ENCODE assay signal across 18 cellular contexts in the genomic region with DNA sequence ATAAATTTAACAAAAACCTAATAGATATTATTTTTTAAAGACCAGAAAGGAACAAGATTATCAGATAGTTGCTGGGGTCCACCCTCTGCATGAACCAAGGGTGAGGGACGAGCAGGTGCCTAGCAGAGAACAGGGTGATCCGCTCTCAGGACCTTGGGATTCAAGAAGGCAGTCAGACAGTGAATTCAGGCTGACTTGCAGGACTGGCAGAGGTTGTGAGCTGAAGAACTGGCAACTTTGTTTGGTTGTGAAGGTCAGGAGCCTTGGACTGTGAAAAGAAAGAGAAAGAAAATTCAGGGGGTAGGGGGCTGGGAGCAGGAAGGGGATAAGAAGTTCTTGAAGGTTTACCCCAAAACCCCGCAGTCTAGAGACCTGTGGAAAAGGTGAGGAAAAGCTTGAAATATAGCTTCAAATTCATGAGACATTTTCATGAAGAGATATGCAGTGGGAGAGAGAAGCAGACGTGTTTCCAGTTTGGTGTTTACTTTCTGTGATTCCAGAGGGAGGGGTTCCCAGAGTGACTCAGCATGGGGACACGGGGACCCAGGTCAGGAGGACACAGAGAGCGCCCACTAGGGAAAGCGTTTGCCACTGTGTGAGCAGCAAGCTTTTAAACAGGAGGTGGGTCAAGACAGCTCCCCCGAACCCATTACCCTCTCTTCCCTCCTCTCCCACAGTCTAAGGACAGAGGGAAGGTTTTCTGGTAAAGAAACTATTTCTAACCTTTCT.
DNase-seq lines count a peak whose midpoint lies in the region; ATAC-seq, FAIRE-seq and TF ChIP-seq lines count a peak whose summit lies in the region.
"Had no signal": no experiment of that assay in that cellular context is flagged by ENCODE, and none has a peak within 500 bp of the region (broad histone marks: within the 10 kb centered on the region; RNA-seq: fewer than 3 reads in every experiment).

No MANE protein-coding gene starts in this region.

- TF ChIP-seq POLR2A in K562 (conservative IDR thresholded peaks at IDR 0.05): no peak

- no peak overlapping the region for H3K27ac ChIP-seq in HUES6 (ENCODE audit: low read depth, low read length)
- no peak overlapping the region for H3K27ac ChIP-seq in K562 (ENCODE audit: extremely low read depth, low read depth, low read length)
- H3K27ac ChIP-seq in mesenchymal stem cell (ENCODE audit: low read length, poor library complexity, severe bottlenecking): no peak overlapping the region
- H3K27ac ChIP-seq: breast epithelium, GM23248, RWPE1 had no signal

- H3K9me3 ChIP-seq in HUES6 (ENCODE audit: control insufficient read depth, insufficient read depth, low read depth, low read length): no peaks in the 10 kb centered on the region
- no peaks in the 10 kb centered on the region for H3K9me3 ChIP-seq in K562 (replicated peaks; ENCODE audit: control insufficient read depth, insufficient read depth, low read depth, low read length)
- no peaks in the 10 kb centered on the region for H3K9me3 ChIP-seq in mesenchymal stem cell (ENCODE audit: control insufficient read depth, low read length)
- H3K9me3 ChIP-seq: breast epithelium had no signal

- H3K27me3 Mint-ChIP-seq in activated CD4-positive, alpha-beta T cell treated with anti-CD3 and anti-CD28 coated beads, Interleukin-2, amount 10 ng/mL, durations not matched to agents 24 days and 14 days: peaks cover 14% of the 10 kb centered on the region

- no peak overlapping the region for H4K91ac ChIP-seq in mesenchymal stem cell (ENCODE audit: low read length)

- no peak overlapping the region for H2BK5ac ChIP-seq in mesenchymal stem cell (ENCODE audit: low read depth, low read length, poor library complexity, severe bottlenecking)

- intact Hi-C loops in K562 (cut with micrococcal nuclease): no loop called here
- intact Hi-C loops in activated CD4-positive, alpha-beta T cell treated with anti-CD3 and anti-CD28 coated beads, Interleukin-2, amount 10 ng/mL, durations not matched to agents 24 days and 14 days (cut with micrococcal nuclease): no loop called here

- TF ChIP-seq CTCF in K562 (IDR thresholded peaks at IDR 0.05 in 2 of 3, conservative IDR thresholded peaks at IDR 0.05 in 1 of 3; ENCODE audit: insufficient read depth in 2 of 3, low read depth in 1 of 3, low read length in 3 of 3): peak; percentile 22 to 62 (median 49); a peak in 5 of 6 replicates

- no peaks in the 10 kb centered on the region for H3K36me3 ChIP-seq in HUES6 (ENCODE audit: control insufficient read depth, insufficient read depth, low read length)
- no peaks in the 10 kb centered on the region for H3K36me3 ChIP-seq in K562 (ENCODE audit: control insufficient read depth, insufficient read depth, low read length)
- no peaks in the 10 kb centered on the region for H3K36me3 ChIP-seq in mesenchymal stem cell (ENCODE audit: control insufficient read depth in 1 of 2, insufficient read depth in 2 of 2, low read depth in 1 of 2, low read length in 2 of 2)
- H3K36me3 ChIP-seq: breast epithelium had no signal

- BruUV-seq in K562 (replicated peaks; lab: Mats Ljungman, UMichigan): no TSS peak

- H3K9me3 Mint-ChIP-seq in activated CD4-positive, alpha-beta T cell treated with anti-CD3 and anti-CD28 coated beads, Interleukin-2, amount 10 ng/mL, durations not matched to agents 24 days and 14 days: no peaks in the 10 kb centered on the region
- H3K9me3 Mint-ChIP-seq: activated naive CD8-positive, alpha-beta T cell treated with anti-CD3 and anti-CD28 coated beads, Interleukin-2, amount 50 U/mL, for 24 hours had no signal

- H2AK5ac ChIP-seq in mesenchymal stem cell (ENCODE audit: low read length, severe bottlenecking): peak overlapping the region; percentile 3

- no peaks in the 10 kb centered on the region for H3K9me1 ChIP-seq in K562 (ENCODE audit: control insufficient read depth, insufficient read depth, low read length)

- no peak overlapping the region; the same call in 1 of the 2 replicates for H3K4me3 ChIP-seq in HUES6 (ENCODE audit: low read depth, low read length)
- no peak overlapping the region for H3K4me3 ChIP-seq in K562
- no peak overlapping the region for H3K4me3 ChIP-seq in mesenchymal stem cell (ENCODE audit: insufficient read depth in 1 of 2, low read depth in 1 of 2, low read length in 2 of 2)
- H3K4me3 ChIP-seq: breast epithelium, GM23248 had no signal

- no peaks in the 10 kb centered on the region for H4K20me1 ChIP-seq in K562 (replicated peaks; ENCODE audit: control insufficient read depth, insufficient read depth, low read length)

- POLR2A ChIA-PET in K562 (lab: Yijun Ruan, JAX): interaction anchor here (1.0 kb wide), 1 partner anchor 17 kb away, joined by 3 read pairs; no protein-coding TSS in a partner anchor

- no peak overlapping the region for H3K4me3 Mint-ChIP-seq in activated CD4-positive, alpha-beta T cell treated with anti-CD3 and anti-CD28 coated beads, Interleukin-2, amount 10 ng/mL, durations not matched to agents 24 days and 14 days
- H3K4me3 Mint-ChIP-seq: activated CD4-positive, alpha-beta T cell treated with anti-CD3 and anti-CD28 coated beads for 36 hours; activated naive CD8-positive, alpha-beta T cell treated with anti-CD3 and anti-CD28 coated beads, Interleukin-2, amount 50 U/mL, for 24 hours had no signal

- no peak overlapping the region for H3K4ac ChIP-seq in mesenchymal stem cell (ENCODE audit: low read depth in 1 of 2, low read length in 2 of 2)

- no peak overlapping the region for H2BK12ac ChIP-seq in mesenchymal stem cell (ENCODE audit: low read length in 2 of 2)

- H3K79me2 ChIP-seq in K562 (ENCODE audit: control insufficient read depth, insufficient read depth, low read length): no peaks in the 10 kb centered on the region

- TF ChIP-seq EP300 in K562 (IDR thresholded peaks at IDR 0.05; ENCODE audit: low read length): no peak

- DNase-seq in K562 (ENCODE audit: extremely low read depth in 1 of 4, low spot score in 3 of 4): peak; percentile 47 to 63 (median 57)
- DNase-seq in mesenchymal stem cell: peak; percentile 7
- no peak for DNase-seq in NCI-H146 (lab: John Stamatoyannopoulos, UW)
- DNase-seq in activated CD4-positive, alpha-beta T cell treated with anti-CD3 and anti-CD28 coated beads, Interleukin-2, amount 50 U/mL, for 48 hours: no peak
- DNase-seq in activated CD4-positive, alpha-beta T cell treated with anti-CD3 and anti-CD28 coated beads, Interleukin-2, amount 10 ng/mL, durations not matched to agents 24 days and 14 days: no peak
- DNase-seq: activated CD4-positive, alpha-beta T cell treated with anti-CD3 and anti-CD28 coated beads for 36 hours; activated naive CD8-positive, alpha-beta T cell treated with anti-CD3 and anti-CD28 coated beads, Interleukin-2, amount 50 U/mL, for 24 hours; AML-193; GM23248; KBM-7; midbrain; NCI-H187; NK-92 treated with Interleukin-12 subunit alpha and Interleukin-12 subunit beta, amount 100 ng/mL, for 24 hours had no signal

- peak overlapping the region; percentile 22 for H3K9ac ChIP-seq in HUES6 (ENCODE audit: low read length)
- H3K9ac ChIP-seq in K562 (ENCODE audit: insufficient read depth in 1 of 2, low read depth in 2 of 2, low read length in 2 of 2): peak overlapping the region in 1 of 2 experiments; percentile 10; a peak in 1 of 4 replicates
- no peak overlapping the region for H3K9ac ChIP-seq in mesenchymal stem cell (ENCODE audit: low read length)
- H3K9ac ChIP-seq: GM23248 had no signal

- CTCF ChIA-PET in K562 (lab: Yijun Ruan, JAX; ENCODE audit: low intra/inter-chr PET ratio): no interaction called here

- 3% methylated on average over 7 of the region's 8 CpGs for WGBS in K562 (ENCODE audit: insufficient coverage, low coverage, missing lambda C conversion rate)
- WGBS in mesenchymal stem cell: 75% methylated on average over 4 of the region's 8 CpGs

- H3K4me1 Mint-ChIP-seq in activated CD4-positive, alpha-beta T cell treated with anti-CD3 and anti-CD28 coated beads, Interleukin-2, amount 10 ng/mL, durations not matched to agents 24 days and 14 days: no peaks in the 10 kb centered on the region
- H3K4me1 Mint-ChIP-seq: activated CD4-positive, alpha-beta T cell treated with anti-CD3 and anti-CD28 coated beads for 36 hours; activated naive CD8-positive, alpha-beta T cell treated with anti-CD3 and anti-CD28 coated beads, Interleukin-2, amount 50 U/mL, for 24 hours had no signal

- no peak overlapping the region for H4K8ac ChIP-seq in mesenchymal stem cell (ENCODE audit: low read length)

- ATAC-seq in K562: peak; percentile 92
- ATAC-seq in GM21619 (IDR thresholded peaks at IDR 0.05; ENCODE audit: unreplicated experiment): no peak
- ATAC-seq: activated CD4-positive, alpha-beta T cell treated with anti-CD3 and anti-CD28 coated beads for 36 hours; activated naive CD8-positive, alpha-beta T cell treated with anti-CD3 and anti-CD28 coated beads, Interleukin-2, amount 50 U/mL, for 24 hours had no signal

- H2BK120ac ChIP-seq in mesenchymal stem cell (ENCODE audit: low read depth, low read length): no peak overlapping the region

- no peaks in the 10 kb centered on the region for H3K27me3 ChIP-seq in HUES6 (ENCODE audit: control insufficient read depth, insufficient read depth, low read length)
- peaks cover 0 to 8% of the 10 kb centered on the region in 2 experiments; a peak in 2 of 5 replicates for H3K27me3 ChIP-seq in K562 (ENCODE audit: control insufficient read depth in 2 of 2, insufficient read depth in 2 of 2, low read length in 2 of 2)
- H3K27me3 ChIP-seq in mesenchymal stem cell (ENCODE audit: control insufficient read depth in 1 of 2, insufficient read depth in 1 of 2, low read length in 2 of 2): no peaks in the 10 kb centered on the region
- H3K27me3 ChIP-seq: breast epithelium had no signal

- no peak overlapping the region for H3K27ac Mint-ChIP-seq in activated CD4-positive, alpha-beta T cell treated with anti-CD3 and anti-CD28 coated beads, Interleukin-2, amount 10 ng/mL, durations not matched to agents 24 days and 14 days
- H3K27ac Mint-ChIP-seq: activated CD4-positive, alpha-beta T cell treated with anti-CD3 and anti-CD28 coated beads for 36 hours; activated naive CD8-positive, alpha-beta T cell treated with anti-CD3 and anti-CD28 coated beads, Interleukin-2, amount 50 U/mL, for 24 hours had no signal

- in situ Hi-C loops in K562 (cut with MboI): no loop called here

- H3K14ac ChIP-seq in mesenchymal stem cell (ENCODE audit: low read length in 2 of 2): no peak overlapping the region

- H3K4me2 ChIP-seq in K562 (ENCODE audit: insufficient read depth, low read length): peak overlapping the region; percentile 48; the same call in 1 of the 2 replicates
- no peak overlapping the region for H3K4me2 ChIP-seq in mesenchymal stem cell (ENCODE audit: low read length, poor library complexity, severe bottlenecking)

- no peaks in the 10 kb centered on the region for H3K79me1 ChIP-seq in mesenchymal stem cell (replicated peaks; ENCODE audit: low read length, poor library complexity, severe bottlenecking)

- H2AFZ ChIP-seq in K562 (ENCODE audit: low read depth, low read length): peak overlapping the region; percentile 20; the same call in 1 of the 2 replicates
- H2AFZ ChIP-seq in mesenchymal stem cell (ENCODE audit: low read depth, low read length): no peak overlapping the region
- H2AFZ ChIP-seq: GM23248 had no signal

- H2BK15ac ChIP-seq in mesenchymal stem cell (ENCODE audit: low read depth, poor library complexity, severe bottlenecking): no peak overlapping the region

- peak; percentile 70 for FAIRE-seq in K562 (lab: Jason Lieb, UNC)
- FAIRE-seq: endothelial cell of umbilical vein had no signal

- no peaks in the 10 kb centered on the region for H3K36me3 Mint-ChIP-seq in activated CD4-positive, alpha-beta T cell treated with anti-CD3 and anti-CD28 coated beads, Interleukin-2, amount 10 ng/mL, durations not matched to agents 24 days and 14 days (ENCODE audit: low read depth)

- H3K4me1 ChIP-seq in HUES6 (ENCODE audit: control insufficient read depth, insufficient read depth, low read length): peaks cover 13% of the 10 kb centered on the region
- H3K4me1 ChIP-seq in K562 (replicated peaks in 1 of 2; ENCODE audit: control insufficient read depth in 2 of 2, insufficient read depth in 2 of 2, low read length in 2 of 2): peaks cover 0 to 4% of the 10 kb centered on the region in 2 experiments; a peak in 2 of 5 replicates
- peaks cover 5% of the 10 kb centered on the region for H3K4me1 ChIP-seq in mesenchymal stem cell (ENCODE audit: control insufficient read depth, insufficient read depth, low read depth, low read length)
- H3K4me1 ChIP-seq: breast epithelium had no signal

- H3K23ac ChIP-seq in mesenchymal stem cell (ENCODE audit: low read length in 2 of 2): no peak overlapping the region

- H3K18ac ChIP-seq in mesenchymal stem cell (ENCODE audit: low read depth in 1 of 2, low read length in 2 of 2): no peak overlapping the region

- no peak for TF ChIP-seq RAD21 in K562 (CRISPR knock-in tag; conservative IDR thresholded peaks at IDR 0.05 in 1 of 2, IDR thresholded peaks at IDR 0.05 in 1 of 2)

Comparison
In these comparisons a context has a peak if more than half of its experiments do, and no peak if none do; other contexts are left out.
1. DNase-seq: peak in K562 (4 of 4) and mesenchymal stem cell (single experiment); none in NCI-H146 (single experiment), activated CD4-positive, alpha-beta T cell treated with anti-CD3 and anti-CD28 coated beads, Interleukin-2, amount 50 U/mL, for 48 hours (0 of 2) and activated CD4-positive, alpha-beta T cell treated with anti-CD3 and anti-CD28 coated beads, Interleukin-2, amount 10 ng/mL, durations not matched to agents 24 days and 14 days (single experiment).